In genomic region chr14:102417646-102418045, GRCh38 we compare ENCODE assay signal across 22 cellular contexts.
"Had no signal": no experiment of that assay in that cellular context is flagged by ENCODE, and none has a peak within 500 bp of the region (broad histone marks: within the 10 kb centered on the region; RNA-seq: fewer than 3 reads in every experiment).

No MANE protein-coding gene starts in this region.

- ATAC-seq: gastrocnemius medialis; left ventricle myocardium superior; mucosa of descending colon; natural killer cell treated with Interleukin-12 subunit alpha and Interleukin-12 subunit beta and Interleukin-15 and Interleukin-18, amount 100 ng/mL, for 72 hours; pancreas; T-cell had no signal

- H3K36me3 ChIP-seq: pancreas, uterus had no signal

- H3K27ac ChIP-seq: gastrocnemius medialis, neutrophil, pancreas, psoas muscle, uterus had no signal

- H3K4me1 ChIP-seq: pancreas, psoas muscle, uterus had no signal

- H3K27me3 Mint-ChIP-seq: natural killer cell treated with Interleukin-12 subunit alpha and Interleukin-12 subunit beta and Interleukin-15 and Interleukin-18, amount 100 ng/mL, for 72 hours; T-cell; type B pancreatic cell had no signal

- DNase-seq: activated CD4-positive, alpha-beta T cell treated with anti-CD3 and anti-CD28 coated beads for 4 hours; activated CD4-positive, alpha-beta T cell treated with anti-CD3 and anti-CD28 coated beads, Interleukin-2, amount 50 U/mL, for 4 hours; activated gamma-delta T cell; activated naive CD4-positive, alpha-beta T cell treated with anti-CD3 and anti-CD28 coated beads, Interleukin-2, amount 50 U/mL, for 16 hours; activated T-cell treated with anti-CD3 and anti-CD28 coated beads, Interleukin-2, amount 50 U/mL, for 1 hour; amniotic stem cell; central memory CD4-positive, alpha-beta T cell; dermis blood vessel endothelial cell; effector memory CD4-positive, alpha-beta T cell; gastrocnemius medialis; glutamatergic neuron; left ventricle myocardium superior; mucosa of descending colon; pancreas; psoas muscle; stimulated activated naive CD4-positive, alpha-beta T cell treated with Interleukin-2 at 50 U/mL for 16 hours; T-cell; uterus had no signal

- H3K4me3 ChIP-seq: gastrocnemius medialis, mucosa of descending colon, pancreas, psoas muscle, uterus had no signal

- H3K9me3 Mint-ChIP-seq: natural killer cell treated with Interleukin-12 subunit alpha and Interleukin-12 subunit beta and Interleukin-15 and Interleukin-18, amount 100 ng/mL, for 72 hours; T-cell; T-helper 2 cell treated with Interferon-gamma antibody and Interleukin-4, amounts not matched to agents 5 μg/mL and 100 μg/mL, for 36 hours; type B pancreatic cell had no signal

- H3K27me3 ChIP-seq: gastrocnemius medialis, neutrophil, pancreas, uterus had no signal

- H3K9me3 ChIP-seq: gastrocnemius medialis, mucosa of descending colon, neutrophil, pancreas, psoas muscle, uterus had no signal

- H3K27ac Mint-ChIP-seq: natural killer cell treated with Interleukin-12 subunit alpha and Interleukin-12 subunit beta and Interleukin-15 and Interleukin-18, amount 100 ng/mL, for 72 hours; T-cell; T-helper 2 cell treated with Interferon-gamma antibody and Interleukin-4, amounts not matched to agents 5 μg/mL and 100 μg/mL, for 36 hours; type B pancreatic cell had no signal

- H3K4me3 Mint-ChIP-seq: natural killer cell treated with Interleukin-12 subunit alpha and Interleukin-12 subunit beta and Interleukin-15 and Interleukin-18, amount 100 ng/mL, for 72 hours; T-cell; T-helper 2 cell treated with Interferon-gamma antibody and Interleukin-4, amounts not matched to agents 5 μg/mL and 100 μg/mL, for 36 hours; type B pancreatic cell had no signal

- H3K36me3 Mint-ChIP-seq: natural killer cell treated with Interleukin-12 subunit alpha and Interleukin-12 subunit beta and Interleukin-15 and Interleukin-18, amount 100 ng/mL, for 72 hours had no signal
